ENCODE assay signal across 8 cellular contexts in the genomic region with DNA sequence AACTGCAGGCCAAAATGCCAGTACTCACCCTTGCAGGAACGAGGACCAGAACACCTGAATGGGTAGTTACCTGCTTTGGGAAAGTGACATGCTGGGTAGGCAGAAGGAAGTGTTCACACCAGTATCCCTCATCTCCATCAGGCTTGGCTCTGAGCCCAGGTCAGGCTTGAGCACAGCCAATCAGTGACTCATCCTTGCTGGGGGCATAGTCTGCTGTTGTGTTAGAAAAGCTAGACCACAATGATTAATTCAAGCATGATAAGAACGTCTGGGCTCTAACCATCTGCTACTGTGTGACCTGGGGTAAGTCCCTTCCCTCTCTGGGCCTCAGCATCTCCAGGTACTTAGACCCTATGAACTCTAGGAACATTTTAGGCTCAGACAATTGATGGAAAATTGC.
A peak's percentile ranks its signal among the peaks of the same experiment; 100 is the strongest.
DNase-seq lines count a peak whose midpoint lies in the region; ATAC-seq, FAIRE-seq and TF ChIP-seq lines count a peak whose summit lies in the region.

No MANE protein-coding gene starts in this region.

- TF ChIP-seq CTCF in endothelial cell of umbilical vein (IDR thresholded peaks at IDR 0.05; ENCODE audit: extremely low read depth in 1 of 2, insufficient read depth in 1 of 2, low read depth in 1 of 2, low read length in 2 of 2) = no peak
- TF ChIP-seq CTCF in osteocyte (IDR thresholded peaks at IDR 0.05) = no peak

- peak overlapping the region; percentile 76 for H3K27ac Mint-ChIP-seq in osteocyte (ENCODE audit: unreplicated experiment)

- TF ChIP-seq POLR2A in endothelial cell of umbilical vein (IDR thresholded peaks at IDR 0.05; ENCODE audit: low read depth, low read length) = no peak

- dilution Hi-C loops in endothelial cell of umbilical vein (cut with MboI; ENCODE audit: extremely low pct_ligation_motif_present, low sequenced_read_pairs) = no loop called here

- no peak overlapping the region for H2AFZ ChIP-seq in endothelial cell of umbilical vein (ENCODE audit: low read depth, low read length)

- H3K27me3 ChIP-seq in endothelial cell of umbilical vein (ENCODE audit: control insufficient read depth in 2 of 2, insufficient read depth in 2 of 2, low read length in 2 of 2) = no peaks in the 10 kb centered on the region

- peak overlapping the region; percentile 27 for H3K9ac ChIP-seq in endothelial cell of umbilical vein (replicated peaks; ENCODE audit: extremely low read depth, insufficient read depth, low read length)

- H3K27ac ChIP-seq in endothelial cell of umbilical vein (ENCODE audit: insufficient read depth, low read depth, low read length) = peak overlapping the region; percentile 62

- CTCF ChIA-PET in endothelial cell of umbilical vein (lab: Charles Lee) = interaction anchor here (1.0 to 1.1 kb wide), 2 partner anchors 131 to 475 kb away, joined by 3 read pairs; no protein-coding TSS in a partner anchor

- H3K27me3 Mint-ChIP-seq in osteocyte (ENCODE audit: unreplicated experiment) = no peaks in the 10 kb centered on the region

- no peak overlapping the region for H3K4me2 ChIP-seq in endothelial cell of umbilical vein (ENCODE audit: insufficient read depth, low read length)

- no peak overlapping the region for H3K4me3 Mint-ChIP-seq in osteocyte (ENCODE audit: unreplicated experiment)

- no peaks in the 10 kb centered on the region for H3K9me3 ChIP-seq in endothelial cell of umbilical vein (replicated peaks; ENCODE audit: control insufficient read depth, insufficient read depth, low read length)

- no peaks in the 10 kb centered on the region for H4K20me1 ChIP-seq in endothelial cell of umbilical vein (replicated peaks; ENCODE audit: control insufficient read depth, extremely low read depth, insufficient read depth, low read length)

- DNase-seq in DMS153 treated with DMSO at 0.1 percent for 48 hours (lab: John Stamatoyannopoulos, UW; ENCODE audit: unreplicated experiment) (peak; percentile 85), NCI-H446 (lab: John Stamatoyannopoulos, UW) (peak; percentile 98 to 99), endothelial cell of umbilical vein (ENCODE audit: low read depth, low spot score) (peak; percentile 92), osteocyte (ENCODE audit: extremely low spot score, unreplicated experiment) (no peak), SK-N-DZ (ENCODE audit: low spot score) (no peak), KBM-7 (no peak), UCSD-AML1 (lab: John Stamatoyannopoulos, UW; ENCODE audit: unreplicated experiment) (no peak), left lobe of liver (ENCODE audit: low spot score) (no peak)

- H3K36me3 ChIP-seq in endothelial cell of umbilical vein (ENCODE audit: control insufficient read depth in 2 of 2, extremely low read depth in 1 of 2, insufficient read depth in 2 of 2, low read length in 2 of 2) = no peaks in the 10 kb centered on the region

- H3K4me3 ChIP-seq in endothelial cell of umbilical vein (replicated peaks in 1 of 3; ENCODE audit: insufficient read depth in 1 of 3, low read depth in 1 of 3, low read length in 3 of 3) = no peak overlapping the region

- ATAC-seq in left lobe of liver = no peak

- no peaks in the 10 kb centered on the region for H3K9me3 Mint-ChIP-seq in osteocyte (ENCODE audit: unreplicated experiment)

- intact Hi-C loops in endothelial cell of umbilical vein (cut with micrococcal nuclease) = loop anchor here (2.0 kb wide), 1 partner anchor 63 kb away; no protein-coding TSS in a partner anchor

- in situ Hi-C loops in KBM-7 (cut with MboI; ENCODE audit: low pct_unique_long_range_greater_than_20kb, low sequenced_read_pairs) = no loop called here

- H3K4me1 Mint-ChIP-seq in osteocyte (ENCODE audit: unreplicated experiment) = peaks cover 95% of the 10 kb centered on the region

- H3K36me3 Mint-ChIP-seq in osteocyte (ENCODE audit: unreplicated experiment) = no peaks in the 10 kb centered on the region

- no TSS peak for BruUV-seq in endothelial cell of umbilical vein (replicated peaks; lab: Mats Ljungman, UMichigan)

- H3K9me1 ChIP-seq in endothelial cell of umbilical vein (replicated peaks; ENCODE audit: control insufficient read depth, extremely low read depth, insufficient read depth, low read length) = no peaks in the 10 kb centered on the region

- H3K79me2 ChIP-seq in endothelial cell of umbilical vein (ENCODE audit: control insufficient read depth, insufficient read depth, low read length) = no peaks in the 10 kb centered on the region

- H3K4me1 ChIP-seq in endothelial cell of umbilical vein (ENCODE audit: control insufficient read depth, extremely low read depth, insufficient read depth, low read length) = peaks cover 58% of the 10 kb centered on the region

- POLR2A ChIA-PET in endothelial cell of umbilical vein (lab: Charles Lee) = no interaction called here

- FAIRE-seq in endothelial cell of umbilical vein (lab: Jason Lieb, UNC) = peak; percentile 96

TF ChIP-seq in endothelial cell of umbilical vein, 7 proteins besides CTCF, POLR2A, EP300 and RAD21:
- TF ChIP-seq EZH2 (IDR thresholded peaks at IDR 0.05; ENCODE audit: borderline replicate concordance, low read depth, low read length, severe bottlenecking) (no peak), FOS (IDR thresholded peaks at IDR 0.05; ENCODE audit: borderline replicate concordance, insufficient read depth, low read length) (peak; percentile 96), POLR2AphosphoS5 (IDR thresholded peaks at IDR 0.05; ENCODE audit: insufficient read depth, low read depth, low read length) (peak; percentile 71), GATA2 (IDR thresholded peaks at IDR 0.05; ENCODE audit: insufficient read depth, insufficient read length, low read depth, low read length) (peak; percentile 92), MYC (IDR thresholded peaks at IDR 0.05; ENCODE audit: low read depth, low read length) (no peak), JUN (IDR thresholded peaks at IDR 0.05; ENCODE audit: borderline replicate concordance, insufficient read depth, insufficient read length, low read depth) (peak; percentile 88)
- TF ChIP-seq, protein P1, sequence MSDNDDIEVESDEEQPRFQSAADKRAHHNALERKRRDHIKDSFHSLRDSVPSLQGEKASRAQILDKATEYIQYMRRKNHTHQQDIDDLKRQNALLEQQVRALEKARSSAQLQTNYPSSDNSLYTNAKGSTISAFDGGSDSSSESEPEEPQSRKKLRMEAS (IDR thresholded peaks at IDR 0.05; ENCODE audit: insufficient read depth, insufficient read length) = no peak

Comparison
In these comparisons a context has a peak if more than half of its experiments do, and no peak if none do; other contexts are left out.
1. DNase-seq: peak in DMS153 treated with DMSO at 0.1 percent for 48 hours (single experiment), NCI-H446 (2 of 2) and endothelial cell of umbilical vein (single experiment); none in osteocyte (single experiment), SK-N-DZ (single experiment), KBM-7 (single experiment), UCSD-AML1 (single experiment) and left lobe of liver (single experiment).